8 cellular contexts compared by ENCODE assay signal in genomic region chr9:40951876-40952494, GRCh38.
A peak's percentile ranks its signal among the peaks of the same experiment; 100 is the strongest.
DNase-seq lines count a peak whose midpoint lies in the region; TF ChIP-seq lines count a peak whose summit lies in the region.
"Not testable (repeated sequence)": the region's sequence is repeated elsewhere in the genome, so short reads cannot be mapped to it uniquely, and the experiment has no call there.

No MANE protein-coding gene starts in this region.

- not testable (repeated sequence) for H3K9me3 ChIP-seq in OCI-LY1 (ENCODE audit: low read length); endodermal cell (ENCODE audit: control insufficient read depth, low read length)

- H3K27me3 ChIP-seq in BJ (ENCODE audit: control insufficient read depth, insufficient read depth, low read length); OCI-LY1 (ENCODE audit: insufficient read depth, low read length); endodermal cell (ENCODE audit: control insufficient read depth, insufficient read depth, low read length, poor library complexity, severe bottlenecking); mesendoderm (ENCODE audit: insufficient read depth, low read length, poor library complexity): not testable (repeated sequence)

- not testable (repeated sequence) for H4K5ac ChIP-seq in mesendoderm (ENCODE audit: low read length)

- not testable (repeated sequence) for H3K9me2 ChIP-seq in OCI-LY1 (ENCODE audit: low read depth, low read length)

- H3K4me1 Mint-ChIP-seq in endodermal cell: not testable (repeated sequence)

- not testable (repeated sequence) for H3K79me2 ChIP-seq in OCI-LY1 (ENCODE audit: insufficient read depth, low read length); mesendoderm (ENCODE audit: control insufficient read depth, insufficient read depth, low read length)

- TF ChIP-seq CTCF in BJ (IDR thresholded peaks at IDR 0.05; ENCODE audit: insufficient read depth, low read depth, low read length) (0 out of 2 replicates have a peak, but pooled peaks have one; percentile 6), GM12873 (IDR thresholded peaks at IDR 0.05; ENCODE audit: insufficient read depth, low read depth, low read length, missing control alignments) (peak; percentile 35), HFF-Myc (IDR thresholded peaks at IDR 0.05; ENCODE audit: low read depth, low read length, missing control alignments) (peak; percentile 26), OCI-LY1 (IDR thresholded peaks at IDR 0.05; ENCODE audit: low read length) (peak; percentile 32), astrocyte of the cerebellum (IDR thresholded peaks at IDR 0.05; ENCODE audit: low read depth, low read length, missing control alignments) (peak; percentile 23), endodermal cell (conservative IDR thresholded peaks at IDR 0.05) (peak; percentile 55)

- H2BK15ac ChIP-seq in mesendoderm (replicated peaks; ENCODE audit: low read depth): not testable (repeated sequence)

- not testable (repeated sequence) for H2BK120ac ChIP-seq in mesendoderm (ENCODE audit: low read depth, low read length)

- not testable (repeated sequence) for H3K4me1 ChIP-seq in OCI-LY1 (ENCODE audit: insufficient read depth, low read length, severe bottlenecking); endodermal cell (ENCODE audit: control insufficient read depth, insufficient read depth, low read length); mesendoderm (ENCODE audit: control insufficient read depth, low read depth, low read length)

- H3K4me3 Mint-ChIP-seq in endodermal cell: not testable (repeated sequence)

- not testable (repeated sequence) for H3K4me3 ChIP-seq in BJ (ENCODE audit: low read depth, low read length); HFF-Myc (replicated peaks; ENCODE audit: low read depth, low read length); OCI-LY1 (ENCODE audit: low read depth, low read length, poor library complexity, severe bottlenecking); astrocyte of the cerebellum (ENCODE audit: low read depth, low read length); endodermal cell (ENCODE audit: low read length); mesendoderm (ENCODE audit: low read length)

- not testable (repeated sequence) for H2AK5ac ChIP-seq in mesendoderm (ENCODE audit: low read length)

- H3K36me3 ChIP-seq in BJ (ENCODE audit: control insufficient read depth, insufficient read depth, low read length); OCI-LY1 (ENCODE audit: insufficient read depth, low read length); endodermal cell (ENCODE audit: control insufficient read depth, insufficient read depth, low read length); mesendoderm (ENCODE audit: control insufficient read depth, insufficient read depth, low read length): not testable (repeated sequence)

- H3K27me3 Mint-ChIP-seq in endodermal cell (ENCODE audit: insufficient read depth): peaks cover 89% of the 10 kb centered on the region

- H3K9ac ChIP-seq in OCI-LY1 (ENCODE audit: low read length); endodermal cell (ENCODE audit: extremely low read depth, low read length, poor library complexity, severe bottlenecking); mesendoderm (ENCODE audit: low read length): not testable (repeated sequence)

- H3K79me1 ChIP-seq in mesendoderm (ENCODE audit: low read length): not testable (repeated sequence)

- not testable (repeated sequence) for H2BK5ac ChIP-seq in mesendoderm (ENCODE audit: low read length)

- not testable (repeated sequence) for H2AFZ ChIP-seq in OCI-LY1 (ENCODE audit: low read length)

- H3K23ac ChIP-seq in mesendoderm (ENCODE audit: low read length): not testable (repeated sequence)

- H3F3A ChIP-seq in OCI-LY1 (ENCODE audit: insufficient read depth, low read length): not testable (repeated sequence)

- H3K36me3 Mint-ChIP-seq in endodermal cell (ENCODE audit: low read depth): not testable (repeated sequence)

- H3K9me3 Mint-ChIP-seq in endodermal cell: peaks cover 23% of the 10 kb centered on the region

- H4K20me1 ChIP-seq in OCI-LY1 (ENCODE audit: insufficient read depth, low read length): not testable (repeated sequence)

- POLR2A ChIA-PET in BJ (lab: Charles Lee): not testable (repeated sequence)

- not testable (repeated sequence) for H3K18ac ChIP-seq in mesendoderm (ENCODE audit: low read length)

- H3K4ac ChIP-seq in mesendoderm (ENCODE audit: low read depth, low read length): not testable (repeated sequence)

- H3K4me2 ChIP-seq in OCI-LY1 (ENCODE audit: low read length); mesendoderm (ENCODE audit: low read length): not testable (repeated sequence)

- in situ Hi-C loops in astrocyte of the cerebellum (cut with HindIII; ENCODE audit: low sequenced_read_pairs): not testable (repeated sequence)

- H3K56ac ChIP-seq in mesendoderm (ENCODE audit: low read length): not testable (repeated sequence)

- not testable (repeated sequence) for H3K27ac ChIP-seq in OCI-LY1 (ENCODE audit: low read depth, low read length, poor library complexity, severe bottlenecking); endodermal cell (ENCODE audit: low read depth, low read length)
- peak overlapping the region; percentile 52 for H3K27ac ChIP-seq in mesendoderm (ENCODE audit: low read depth, low read length)

- CTCF ChIA-PET in BJ (lab: Yijun Ruan, JAX): not testable (repeated sequence)

- WGBS in endodermal cell (ENCODE audit: insufficient coverage in 1 of 2, insufficient read length in 1 of 2), 2 experiments: 64 to 81% methylated on average over 11 to 17 of the region's 17 CpGs
- WGBS in mesendoderm (ENCODE audit: extremely low coverage, insufficient coverage, low lambda C conversion rate): no CpG with 5 or more reads among the region's 17 CpGs

- not testable (repeated sequence) for H4K8ac ChIP-seq in mesendoderm (ENCODE audit: low read depth, low read length)

- H3K27ac Mint-ChIP-seq in endodermal cell: not testable (repeated sequence)

- not testable (repeated sequence) for DNase-seq in BJ (ENCODE audit: low read depth); HFF-Myc (ENCODE audit: extremely low read depth, low read depth); mesendoderm
- DNase-seq in astrocyte of the cerebellum (ENCODE audit: low read depth): peak; percentile 52
- DNase-seq in endodermal cell: peak; percentile 49
- peak; percentile 20 for DNase-seq in smooth muscle cell of the brain vasculature (ENCODE audit: low read depth, low spot score)
